ENCODE assay signal across 21 cellular contexts in the genomic region with DNA sequence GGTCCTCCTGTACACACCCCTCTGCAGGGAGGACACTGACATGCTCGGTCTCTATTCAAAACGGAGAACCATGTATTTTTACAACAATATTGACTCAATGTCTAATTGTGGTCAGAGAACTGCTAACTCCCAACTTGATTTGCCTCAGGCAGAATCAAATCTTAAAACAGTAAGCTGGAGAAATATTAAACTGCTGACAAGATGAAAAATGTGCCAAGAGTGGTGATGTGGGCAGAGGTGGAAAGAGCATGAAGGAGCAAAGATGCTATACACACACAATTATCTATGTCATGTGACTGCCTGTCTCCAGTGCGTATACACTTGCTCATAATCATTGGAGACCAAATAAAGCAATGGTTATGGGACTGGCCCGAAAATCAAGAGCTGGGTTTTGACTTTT.
"Had no signal": no experiment of that assay in that cellular context is flagged by ENCODE, and none has a peak within 500 bp of the region (broad histone marks: within the 10 kb centered on the region; RNA-seq: fewer than 3 reads in every experiment).

No MANE protein-coding gene starts in this region.

- H3K27me3 ChIP-seq: gastrocnemius medialis, upper lobe of left lung had no signal

- ATAC-seq: activated CD8-positive, alpha-beta memory T cell treated with anti-CD3 and anti-CD28 coated beads, Interleukin-2, amount 10 ng/mL, durations not matched to agents 7 days and 5 days; gastrocnemius medialis; left lobe of liver; sciatic nerve; stimulated activated memory B cell treated with anti-CD40 and anti-IgM and Interleukin-4, amounts not matched to agents 10 μg/mL and 1 μg/mL and 100 μg/mL, for 72 hours had no signal

- H3K27ac Mint-ChIP-seq: activated B cell treated with CpG ODN at 0.5 μM for 24 hours; activated CD4-positive, alpha-beta memory T cell treated with anti-CD3 and anti-CD28 coated beads, Interleukin-2, amount 10 ng/mL, durations not matched to agents 7 days and 5 days; activated CD8-positive, alpha-beta memory T cell treated with anti-CD3 and anti-CD28 coated beads, Interleukin-2, amount 10 ng/mL, durations not matched to agents 7 days and 5 days; activated naive CD8-positive, alpha-beta T cell treated with anti-CD3 and anti-CD28 coated beads, Interleukin-2, amount 10 ng/mL, durations not matched to agents 7 days and 5 days; activated T-helper 2 cell treated with anti-CD3 and anti-CD28 coated beads, Interferon-gamma antibody, Interleukin-2, Interleukin-4, amounts not matched to agents 10 μg/mL and 5 μg/mL and 100 μg/mL, durations not matched to agents 14 hours and 24 hours and 36 hours; stimulated activated memory B cell treated with anti-CD40 and anti-IgM and Interleukin-4, amounts not matched to agents 10 μg/mL and 1 μg/mL and 100 μg/mL, for 72 hours had no signal

- H3K27me3 Mint-ChIP-seq: activated B cell treated with CpG ODN at 0.5 μM for 24 hours; activated CD4-positive, alpha-beta memory T cell treated with anti-CD3 and anti-CD28 coated beads, Interleukin-2, amount 10 ng/mL, durations not matched to agents 7 days and 5 days; activated CD8-positive, alpha-beta memory T cell treated with anti-CD3 and anti-CD28 coated beads, Interleukin-2, amount 10 ng/mL, durations not matched to agents 7 days and 5 days; activated naive CD8-positive, alpha-beta T cell treated with anti-CD3 and anti-CD28 coated beads, Interleukin-2, amount 10 ng/mL, durations not matched to agents 7 days and 5 days; stimulated activated memory B cell treated with anti-CD40 and anti-IgM and Interleukin-4, amounts not matched to agents 10 μg/mL and 1 μg/mL and 100 μg/mL, for 72 hours had no signal

- H3K9me3 ChIP-seq: gastrocnemius medialis, thoracic aorta, upper lobe of left lung had no signal

- H3K4me1 Mint-ChIP-seq: activated B cell treated with CpG ODN at 0.5 μM for 24 hours; activated CD4-positive, alpha-beta memory T cell treated with anti-CD3 and anti-CD28 coated beads, Interleukin-2, amount 10 ng/mL, durations not matched to agents 7 days and 5 days; activated CD8-positive, alpha-beta memory T cell treated with anti-CD3 and anti-CD28 coated beads, Interleukin-2, amount 10 ng/mL, durations not matched to agents 7 days and 5 days; activated naive CD8-positive, alpha-beta T cell treated with anti-CD3 and anti-CD28 coated beads, Interleukin-2, amount 10 ng/mL, durations not matched to agents 7 days and 5 days had no signal

- H3K36me3 Mint-ChIP-seq: activated CD8-positive, alpha-beta memory T cell treated with anti-CD3 and anti-CD28 coated beads, Interleukin-2, amount 10 ng/mL, durations not matched to agents 7 days and 5 days; activated naive CD8-positive, alpha-beta T cell treated with anti-CD3 and anti-CD28 coated beads, Interleukin-2, amount 10 ng/mL, durations not matched to agents 7 days and 5 days had no signal

- H3K27ac ChIP-seq: gastrocnemius medialis, parathyroid adenoma, thoracic aorta, upper lobe of left lung had no signal

- H3K4me3 ChIP-seq: gastrocnemius medialis, lung, smooth muscle cell, thoracic aorta, upper lobe of left lung had no signal

- DNase-seq: activated B cell treated with CpG ODN at 0.5 μM for 24 hours; activated CD4-positive, alpha-beta memory T cell treated with anti-CD3 and anti-CD28 coated beads, Interleukin-2, amount 10 ng/mL, durations not matched to agents 7 days and 5 days; activated CD4-positive, alpha-beta T cell treated with anti-CD3 and anti-CD28 coated beads for 48 hours; activated CD8-positive, alpha-beta memory T cell treated with anti-CD3 and anti-CD28 coated beads, Interleukin-2, amount 10 ng/mL, durations not matched to agents 7 days and 5 days; activated naive CD4-positive, alpha-beta T cell treated with Interleukin-2 at 50 U/mL for 16 hours; activated naive CD8-positive, alpha-beta T cell treated with anti-CD3 and anti-CD28 coated beads, Interleukin-2, amount 10 ng/mL, durations not matched to agents 7 days and 5 days; amygdala; caudate nucleus; gastrocnemius medialis; head of caudate nucleus; stimulated activated CD4-positive, alpha-beta T cell treated with anti-CD3 and anti-CD28 coated beads, Interleukin-4, amount 100 ng/mL, for 4 hours; upper lobe of left lung had no signal

- H3K4me3 Mint-ChIP-seq: activated B cell treated with CpG ODN at 0.5 μM for 24 hours; activated CD4-positive, alpha-beta memory T cell treated with anti-CD3 and anti-CD28 coated beads, Interleukin-2, amount 10 ng/mL, durations not matched to agents 7 days and 5 days; activated CD8-positive, alpha-beta memory T cell treated with anti-CD3 and anti-CD28 coated beads, Interleukin-2, amount 10 ng/mL, durations not matched to agents 7 days and 5 days; activated naive CD8-positive, alpha-beta T cell treated with anti-CD3 and anti-CD28 coated beads, Interleukin-2, amount 10 ng/mL, durations not matched to agents 7 days and 5 days; neural crest cell; stimulated activated memory B cell treated with anti-CD40 and anti-IgM and Interleukin-4, amounts not matched to agents 10 μg/mL and 1 μg/mL and 100 μg/mL, for 72 hours had no signal

- H3K4me1 ChIP-seq: upper lobe of left lung had no signal

- H3K36me3 ChIP-seq: gastrocnemius medialis, thoracic aorta, upper lobe of left lung had no signal
